23 cellular contexts compared by ENCODE assay signal in the genomic region with DNA sequence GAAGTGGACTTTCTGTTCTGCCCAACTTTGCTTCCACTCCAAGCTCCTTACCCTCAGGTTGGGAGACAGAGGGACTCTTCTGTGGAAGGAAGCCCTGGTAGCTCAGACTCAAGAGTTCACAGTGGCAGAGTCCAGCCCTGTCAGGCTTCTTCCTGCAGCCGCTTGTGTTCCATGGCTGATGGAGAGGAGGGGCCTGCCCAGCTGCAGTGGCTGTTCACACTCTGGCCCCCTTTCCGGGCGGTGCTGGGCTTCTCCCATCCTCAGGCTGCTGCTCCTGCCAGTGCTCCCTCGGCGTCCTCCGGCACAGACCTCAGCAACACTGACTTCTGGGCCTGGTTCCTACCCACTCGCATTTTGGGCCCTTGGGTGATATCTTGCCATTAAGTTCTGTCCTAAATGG. TPM values are rescaled to one million over a fixed set of nuclear protein-coding genes. Genes with fewer than 3 reads are reported as not detected.
"Had no signal": no experiment of that assay in that cellular context is flagged by ENCODE, and none has a peak within 500 bp of the region (broad histone marks: within the 10 kb centered on the region; RNA-seq: fewer than 3 reads in every experiment).

No MANE protein-coding gene starts in this region.

- H3K27ac Mint-ChIP-seq: activated CD4-positive, alpha-beta T cell treated with anti-CD3 and anti-CD28 coated beads for 36 hours; activated CD8-positive, alpha-beta T cell treated with anti-CD3 and anti-CD28 coated beads, Interleukin-2, amount 10 ng/mL, durations not matched to agents 7 days and 5 days; stimulated activated naive CD8-positive, alpha-beta T cell treated with anti-CD3 and anti-CD28 coated beads, Interleukin-15, amount 100 ng/mL, for 72 hours had no signal

- H3K9me3 Mint-ChIP-seq: stimulated activated naive CD8-positive, alpha-beta T cell treated with anti-CD3 and anti-CD28 coated beads, Interleukin-15, amount 100 ng/mL, for 72 hours had no signal

- H3K4me1 Mint-ChIP-seq: activated CD4-positive, alpha-beta T cell treated with anti-CD3 and anti-CD28 coated beads for 36 hours; stimulated activated naive CD8-positive, alpha-beta T cell treated with anti-CD3 and anti-CD28 coated beads, Interleukin-15, amount 100 ng/mL, for 72 hours had no signal

- DNase-seq: activated CD4-positive, alpha-beta T cell treated with anti-CD3 and anti-CD28 coated beads for 36 hours; activated CD8-positive, alpha-beta memory T cell treated with anti-CD3 and anti-CD28 coated beads, Interleukin-2, amount 50 U/mL, for 4 hours; activated CD8-positive, alpha-beta T cell treated with anti-CD3 and anti-CD28 coated beads, Interleukin-2, amount 10 ng/mL, durations not matched to agents 7 days and 5 days; activated effector memory CD4-positive, alpha-beta T cell treated with Interleukin-2 at 50 U/mL for 16 hours; activated naive CD4-positive, alpha-beta T cell treated with anti-CD3 and anti-CD28 coated beads, Interleukin-2, amount 50 U/mL, for 16 hours; activated T-cell treated with anti-CD3 and anti-CD28 coated beads, Interleukin-2, amount 50 U/mL, for 48 hours; foreskin fibroblast; hypothalamus; midbrain; psoas muscle; small intestine; stimulated activated CD4-positive, alpha-beta T cell treated with anti-CD3 and anti-CD28 coated beads, Interleukin-15, amount 100 ng/mL, for 24 hours; stimulated activated CD4-positive, alpha-beta T cell treated with anti-CD3 and anti-CD28 coated beads, Interleukin-2, amount 100 ng/mL, for 48 hours; transverse colon had no signal

- H3K4me3 Mint-ChIP-seq: activated CD4-positive, alpha-beta T cell treated with anti-CD3 and anti-CD28 coated beads for 36 hours; activated CD8-positive, alpha-beta T cell treated with anti-CD3 and anti-CD28 coated beads, Interleukin-2, amount 10 ng/mL, durations not matched to agents 7 days and 5 days; stimulated activated naive CD8-positive, alpha-beta T cell treated with anti-CD3 and anti-CD28 coated beads, Interleukin-15, amount 100 ng/mL, for 72 hours had no signal

- ATAC-seq: activated CD4-positive, alpha-beta T cell treated with anti-CD3 and anti-CD28 coated beads for 36 hours; activated CD8-positive, alpha-beta T cell treated with anti-CD3 and anti-CD28 coated beads, Interleukin-2, amount 10 ng/mL, durations not matched to agents 7 days and 5 days; left lobe of liver; psoas muscle; right cardiac atrium; stimulated activated naive CD8-positive, alpha-beta T cell treated with anti-CD3 and anti-CD28 coated beads, Interleukin-15, amount 100 ng/mL, for 72 hours had no signal

- H3K27me3 Mint-ChIP-seq: activated CD4-positive, alpha-beta T cell treated with anti-CD3 and anti-CD28 coated beads for 36 hours; stimulated activated naive CD8-positive, alpha-beta T cell treated with anti-CD3 and anti-CD28 coated beads, Interleukin-15, amount 100 ng/mL, for 72 hours had no signal

RNA-seq across cellular contexts. Expression of gene KRTAP10-1, which starts 4.0 kb away (rescaled TPM):
- total RNA-seq: activated CD4-positive, alpha-beta T cell treated with anti-CD3 and anti-CD28 coated beads for 36 hours; activated CD8-positive, alpha-beta T cell treated with anti-CD3 and anti-CD28 coated beads, Interleukin-2, amount 10 ng/mL, durations not matched to agents 7 days and 5 days; adrenal gland; dermis microvascular lymphatic vessel endothelial cell; glomerular endothelial cell; left lobe of liver; lung microvascular endothelial cell; osteocyte; psoas muscle; right cardiac atrium; T-helper 2 cell treated with Interferon-gamma antibody and Interleukin-4, amounts not matched to agents 100 ng/mL and 5 ng/mL, for 36 hours; transverse colon had no signal

RNA-seq across cellular contexts. Expression of gene KRTAP10-2, which starts 15.3 kb away (rescaled TPM):
- total RNA-seq: activated CD4-positive, alpha-beta T cell treated with anti-CD3 and anti-CD28 coated beads for 36 hours; activated CD8-positive, alpha-beta T cell treated with anti-CD3 and anti-CD28 coated beads, Interleukin-2, amount 10 ng/mL, durations not matched to agents 7 days and 5 days; adrenal gland; dermis microvascular lymphatic vessel endothelial cell; glomerular endothelial cell; left lobe of liver; lung microvascular endothelial cell; osteocyte; psoas muscle; right cardiac atrium; T-helper 2 cell treated with Interferon-gamma antibody and Interleukin-4, amounts not matched to agents 100 ng/mL and 5 ng/mL, for 36 hours; transverse colon had no signal

RNA-seq across cellular contexts. Expression of gene KRTAP10-3, which starts 22.6 kb away (rescaled TPM):
- total RNA-seq: activated CD4-positive, alpha-beta T cell treated with anti-CD3 and anti-CD28 coated beads for 36 hours; activated CD8-positive, alpha-beta T cell treated with anti-CD3 and anti-CD28 coated beads, Interleukin-2, amount 10 ng/mL, durations not matched to agents 7 days and 5 days; adrenal gland; dermis microvascular lymphatic vessel endothelial cell; glomerular endothelial cell; left lobe of liver; lung microvascular endothelial cell; osteocyte; psoas muscle; right cardiac atrium; T-helper 2 cell treated with Interferon-gamma antibody and Interleukin-4, amounts not matched to agents 100 ng/mL and 5 ng/mL, for 36 hours; transverse colon had no signal

RNA-seq across cellular contexts. Expression of gene KRTAP10-4, which starts 37.6 kb away (rescaled TPM):
- total RNA-seq: activated CD4-positive, alpha-beta T cell treated with anti-CD3 and anti-CD28 coated beads for 36 hours; activated CD8-positive, alpha-beta T cell treated with anti-CD3 and anti-CD28 coated beads, Interleukin-2, amount 10 ng/mL, durations not matched to agents 7 days and 5 days; adrenal gland; dermis microvascular lymphatic vessel endothelial cell; glomerular endothelial cell; left lobe of liver; lung microvascular endothelial cell; osteocyte; psoas muscle; right cardiac atrium; T-helper 2 cell treated with Interferon-gamma antibody and Interleukin-4, amounts not matched to agents 100 ng/mL and 5 ng/mL, for 36 hours; transverse colon had no signal

RNA-seq across cellular contexts. Expression of gene KRTAP10-5, which starts 44.4 kb away (rescaled TPM):
- total RNA-seq: activated CD4-positive, alpha-beta T cell treated with anti-CD3 and anti-CD28 coated beads for 36 hours; activated CD8-positive, alpha-beta T cell treated with anti-CD3 and anti-CD28 coated beads, Interleukin-2, amount 10 ng/mL, durations not matched to agents 7 days and 5 days; adrenal gland; dermis microvascular lymphatic vessel endothelial cell; glomerular endothelial cell; left lobe of liver; lung microvascular endothelial cell; osteocyte; psoas muscle; right cardiac atrium; T-helper 2 cell treated with Interferon-gamma antibody and Interleukin-4, amounts not matched to agents 100 ng/mL and 5 ng/mL, for 36 hours; transverse colon had no signal
